In the genomic region with DNA sequence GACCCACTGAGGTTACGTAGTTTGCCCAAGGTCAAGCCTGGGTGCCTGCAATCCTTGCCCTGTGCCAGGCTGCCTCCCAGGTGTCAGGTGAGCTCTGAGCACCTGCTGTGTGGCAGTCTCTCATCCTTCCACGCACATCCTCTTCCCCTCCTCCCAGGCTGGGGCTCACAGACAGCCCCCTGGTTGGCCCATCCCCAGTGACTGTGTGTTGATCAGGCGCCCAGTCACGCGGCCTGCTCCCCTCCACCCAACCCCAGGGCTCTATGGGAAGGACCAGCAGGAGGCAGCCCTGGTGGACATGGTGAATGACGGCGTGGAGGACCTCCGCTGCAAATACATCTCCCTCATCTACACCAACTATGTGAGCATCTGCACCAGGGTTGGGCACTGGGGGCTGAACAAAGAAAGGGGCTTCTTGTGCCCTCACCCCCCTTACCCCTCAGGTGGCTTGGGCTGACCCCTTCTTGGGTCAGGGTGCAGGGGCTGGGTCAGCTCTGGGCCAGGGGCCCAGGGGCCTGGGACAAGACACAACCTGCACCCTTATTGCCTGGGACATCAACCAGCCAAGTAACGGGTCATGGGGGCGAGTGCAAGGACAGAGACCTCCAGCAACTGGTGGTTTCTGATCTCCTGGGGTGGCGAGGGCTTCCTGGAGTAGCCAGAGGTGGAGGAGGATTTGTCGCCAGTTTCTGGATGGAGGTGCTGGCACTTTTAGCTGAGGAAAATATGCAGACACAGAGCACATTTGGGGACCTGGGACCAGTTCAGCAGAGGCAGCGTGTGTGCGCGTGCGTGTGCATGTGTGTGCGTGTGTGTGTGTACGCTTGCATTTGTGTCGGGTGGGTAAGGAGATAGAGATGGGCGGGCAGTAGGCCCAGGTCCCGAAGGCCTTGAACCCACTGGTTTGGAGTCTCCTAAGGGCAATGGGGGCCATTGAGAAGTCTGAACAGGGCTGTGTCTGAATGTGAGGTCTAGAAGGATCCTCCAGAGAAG, we compare ENCODE assay signal across 9 cellular contexts. TPM values are rescaled to one million over a fixed set of nuclear protein-coding genes. Genes with fewer than 3 reads are reported as not detected.
DNase-seq lines count a peak whose midpoint lies in the region; ATAC-seq and TF ChIP-seq lines count a peak whose summit lies in the region.
"Had no signal": no experiment of that assay in that cellular context is flagged by ENCODE, and none has a peak within 500 bp of the region (broad histone marks: within the 10 kb centered on the region; RNA-seq: fewer than 3 reads in every experiment).

No MANE protein-coding gene starts in this region.

- ATAC-seq in HG03045 (IDR thresholded peaks at IDR 0.05; ENCODE audit: unreplicated experiment): no peak
- ATAC-seq in HG02678 (IDR thresholded peaks at IDR 0.05; ENCODE audit: unreplicated experiment): no peak
- no peak for ATAC-seq in HG02852 (IDR thresholded peaks at IDR 0.05; ENCODE audit: unreplicated experiment)

- H4K20me1 ChIP-seq in PC-9 (ENCODE audit: insufficient read depth): peaks cover 42% of the 10 kb centered on the region

- TF ChIP-seq POLR2A in esophagus muscularis mucosa (IDR thresholded peaks at IDR 0.05; ENCODE audit: low read depth): no peak

- DNase-seq in GM03348 (ENCODE audit: low spot score): peak; percentile 22
- DNase-seq in PC-9: no peak
- no peak for DNase-seq in esophagus muscularis mucosa (ENCODE audit: extremely low spot score)
- DNase-seq in activated CD4-positive, CD25-positive, alpha-beta regulatory T cell (lab: John Stamatoyannopoulos, UW): no peak

- no peak for TF ChIP-seq EP300 in esophagus muscularis mucosa (IDR thresholded peaks at IDR 0.05)

- H3F3A ChIP-seq in PC-9 (ENCODE audit: insufficient read depth, low read depth): peaks cover 83% of the 10 kb centered on the region

- POLR2A ChIA-PET in PC-9 (lab: Charles Lee; ENCODE audit: unreplicated experiment): interaction anchor here (0.6 to 0.7 kb wide), 2 partner anchors 27 to 274 kb away, joined by 3 to 5 read pairs; no protein-coding TSS in a partner anchor

- H3K9me2 ChIP-seq in PC-9 (ENCODE audit: insufficient read depth): no peaks in the 10 kb centered on the region

- TF ChIP-seq CTCF in PC-9 (conservative IDR thresholded peaks at IDR 0.05) (no peak), esophagus muscularis mucosa (IDR thresholded peaks at IDR 0.05) (no peak)

- peak overlapping the region; percentile 94 for H3K4me2 ChIP-seq in PC-9

- H3K4me1 ChIP-seq in PC-9 (replicated peaks; ENCODE audit: insufficient read depth) (peaks cover 38% of the 10 kb centered on the region), esophagus muscularis mucosa (peaks cover 13 to 36% (median 25%) of the 10 kb centered on the region in 4 donors), rectal smooth muscle tissue (ENCODE audit: control insufficient read depth, insufficient read depth, low read length) (no peaks in the 10 kb centered on the region)

- peaks cover 26% of the 10 kb centered on the region for H3K79me2 ChIP-seq in PC-9 (ENCODE audit: low read depth)

- 92% methylated on average over 14 of the region's 21 CpGs for WGBS in esophagus muscularis mucosa

- no peak overlapping the region for H3K9ac ChIP-seq in rectal smooth muscle tissue (ENCODE audit: low read length)

- CTCF ChIA-PET in PC-9 (lab: Charles Lee): interaction anchor here (0.6 kb wide), 1 partner anchor 254 kb away, joined by 6 read pairs; no protein-coding TSS in a partner anchor

- H3K36me3 ChIP-seq in PC-9 (ENCODE audit: low read depth): peaks cover 33% of the 10 kb centered on the region
- peaks cover 5 to 49% (median 41%) of the 10 kb centered on the region in 4 donors for H3K36me3 ChIP-seq in esophagus muscularis mucosa
- peaks cover 3% of the 10 kb centered on the region for H3K36me3 ChIP-seq in rectal smooth muscle tissue (ENCODE audit: control insufficient read depth, insufficient read depth, low read length)

- no peaks in the 10 kb centered on the region for H3K27me3 ChIP-seq in PC-9 (ENCODE audit: insufficient read depth, low read depth)
- H3K27me3 ChIP-seq in esophagus muscularis mucosa: no peaks in the 10 kb centered on the region
- H3K27me3 ChIP-seq in rectal smooth muscle tissue (ENCODE audit: control insufficient read depth, insufficient read depth, low read length): no peaks in the 10 kb centered on the region

- H3K27ac ChIP-seq in PC-9 (no peak overlapping the region), esophagus muscularis mucosa (replicated peaks in 1 of 4) (peak overlapping the region; percentile 97 to 100 (median 98)), rectal smooth muscle tissue (ENCODE audit: low read depth, low read length) (peak overlapping the region; percentile 97)

- peak overlapping the region; percentile 82; the same call in 1 of the 2 replicates for H3K4me3 ChIP-seq in PC-9
- H3K4me3 ChIP-seq in esophagus muscularis mucosa: peak overlapping the region; percentile 76 to 98 (median 94)
- H3K4me3 ChIP-seq in rectal smooth muscle tissue (ENCODE audit: low read length): peak overlapping the region; percentile 71

- intact Hi-C loops in PC-9 (cut with micrococcal nuclease; ENCODE audit: unreplicated experiment): loop anchor here (1.0 to 5.0 kb wide), 3 partner anchors 21 to 343 kb away; a partner anchor contains a TSS
- intact Hi-C loops in esophagus muscularis mucosa (cut with DNase I): no loop called here

- H3K9me3 ChIP-seq in PC-9 (ENCODE audit: insufficient read depth, low read depth): no peaks in the 10 kb centered on the region
- no peaks in the 10 kb centered on the region for H3K9me3 ChIP-seq in esophagus muscularis mucosa

- no TSS peak for BruUV-seq in PC-9 (replicated peaks; lab: Mats Ljungman, UMichigan)

- no peak overlapping the region for H2AFZ ChIP-seq in PC-9

RNA-seq across cellular contexts. Expression of a gene that starts 1.6 kb away (rescaled TPM):
- total RNA-seq in PC-9 (2021) (2,063 and 2,645 TPM in 2 replicates), esophagus muscularis mucosa (100 to 1,000 TPM; 469 to 810 (median 596) TPM)

RNA-seq across cellular contexts. Expression of a gene that starts 21.6 kb away (rescaled TPM):
- total RNA-seq in PC-9 (2021): 321 and 463 TPM in 2 replicates
- total RNA-seq in esophagus muscularis mucosa: 100 to 1,000 TPM; 196 to 252 (median 212) TPM

RNA-seq across cellular contexts. Expression of a gene that starts 44.6 kb away (rescaled TPM):
- 25.5 and 33.3 TPM in 2 replicates for total RNA-seq in PC-9 (2021)
- 1 to 10 TPM; 1.9 to 4.8 (median 3.5) TPM for total RNA-seq in esophagus muscularis mucosa

RNA-seq across cellular contexts. Expression of a gene that starts 54.4 kb away (rescaled TPM):
- total RNA-seq in PC-9 (2021) (not detected in 2 replicates), esophagus muscularis mucosa (not detected)
- total RNA-seq: activated CD8-positive, alpha-beta memory T cell treated with anti-CD3 and anti-CD28 coated beads for 36 hours had no signal
